19 cellular contexts compared by ENCODE assay signal in the genomic region with DNA sequence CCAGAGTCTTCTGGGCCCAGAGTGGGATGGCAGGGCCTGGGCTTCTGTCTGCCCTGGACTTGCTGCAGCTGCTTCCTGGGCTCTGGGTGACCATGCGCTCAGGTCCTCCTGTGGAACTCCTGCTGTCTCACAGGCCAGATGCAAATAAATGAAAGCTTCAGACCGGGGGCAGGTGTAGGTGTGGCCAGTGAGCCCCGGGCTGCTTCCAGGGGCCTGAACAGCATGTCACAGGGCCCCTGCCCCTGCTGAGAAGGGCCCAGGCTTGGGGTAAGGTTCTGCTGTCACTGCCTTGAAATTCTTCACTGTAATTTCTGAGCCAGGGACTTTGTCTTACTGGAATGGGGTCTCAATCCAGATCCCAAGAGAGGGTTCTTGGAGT. TPM values are rescaled to one million over a fixed set of nuclear protein-coding genes. Genes with fewer than 3 reads are reported as not detected.
DNase-seq lines count a peak whose midpoint lies in the region; ATAC-seq and TF ChIP-seq lines count a peak whose summit lies in the region.
"Had no signal": no experiment of that assay in that cellular context is flagged by ENCODE, and none has a peak within 500 bp of the region (broad histone marks: within the 10 kb centered on the region; RNA-seq: fewer than 3 reads in every experiment).

No MANE protein-coding gene starts in this region.

- no peak for TF ChIP-seq RAD21 in IMR-90 (IDR thresholded peaks at IDR 0.05; ENCODE audit: low read length)

- WGBS in IMR-90 (ENCODE audit: extremely low coverage in 2 of 2, insufficient read length in 1 of 2), 2 experiments = 0% methylated on average over 1 of the region's 3 CpGs; no CpG with 5 or more reads in 1 of the 2 experiments
- WGBS in endodermal cell (ENCODE audit: insufficient coverage in 1 of 2, insufficient read length in 1 of 2), 2 experiments = 46 to 51% methylated on average over 3 of the region's 3 CpGs
- WGBS in lower leg skin, 2 donors = 54 to 71% methylated on average over 3 of the region's 3 CpGs

- H3K9ac ChIP-seq in IMR-90 (ENCODE audit: low read depth, low read length) = no peak overlapping the region
- no peak overlapping the region for H3K9ac ChIP-seq in endodermal cell (ENCODE audit: extremely low read depth, low read length, poor library complexity, severe bottlenecking)

- peaks cover 6% of the 10 kb centered on the region for H3K9me1 ChIP-seq in IMR-90 (ENCODE audit: insufficient read depth, low read length)

- H3K79me1 ChIP-seq in IMR-90 (ENCODE audit: low read depth in 1 of 2, low read length in 2 of 2) = peaks cover 0 to 23% of the 10 kb centered on the region in 2 experiments; a peak in 3 of 4 replicates

- no peak for ATAC-seq in IMR-90 (ENCODE audit: low read depth)
- no peak for ATAC-seq in GM19463 (IDR thresholded peaks at IDR 0.05; ENCODE audit: unreplicated experiment)
- ATAC-seq in HG02571 (IDR thresholded peaks at IDR 0.05; ENCODE audit: unreplicated experiment) = no peak
- no peak for ATAC-seq in CD4-positive, alpha-beta T cell (ENCODE audit: poor library complexity)
- ATAC-seq: effector memory CD8-positive, alpha-beta T cell had no signal

- no peak overlapping the region for H2BK15ac ChIP-seq in IMR-90 (ENCODE audit: low read depth, low read length)

- H2BK120ac ChIP-seq in IMR-90 (ENCODE audit: low read depth, low read length) = no peak overlapping the region

- H3K4me1 ChIP-seq in CD8-positive, alpha-beta memory T cell (ENCODE audit: insufficient read depth, low read length) = peaks cover 18% of the 10 kb centered on the region
- H3K4me1 ChIP-seq in IMR-90 (ENCODE audit: control insufficient read depth, insufficient read depth, low read length) = peaks cover 3% of the 10 kb centered on the region
- peaks cover 15% of the 10 kb centered on the region for H3K4me1 ChIP-seq in endodermal cell (ENCODE audit: control insufficient read depth, insufficient read depth, low read length)
- H3K4me1 ChIP-seq: prostate gland had no signal

- H3K36me3 ChIP-seq in CD8-positive, alpha-beta memory T cell (ENCODE audit: insufficient read depth, low read length) = no peaks in the 10 kb centered on the region
- H3K36me3 ChIP-seq in IMR-90 (ENCODE audit: control insufficient read depth, insufficient read depth, low read length) (no peaks in the 10 kb centered on the region; the same call in 1 of the 2 replicates), endodermal cell (ENCODE audit: control insufficient read depth, insufficient read depth, low read length) (peaks cover 7% of the 10 kb centered on the region)
- H3K36me3 ChIP-seq: brain microvascular endothelial cell, prostate gland had no signal

- CTCF ChIA-PET in CD8-positive, alpha-beta memory T cell (lab: Charles Lee) = interaction anchor here (1.0 kb wide), 1 partner anchor 9 kb away, joined by 3 read pairs; no protein-coding TSS in a partner anchor
- CTCF ChIA-PET in IMR-90 (lab: Yijun Ruan, JAX) = no interaction called here
- CTCF ChIA-PET in CD4-positive, alpha-beta T cell (lab: Charles Lee) = no interaction called here

- H3K36me3 Mint-ChIP-seq in CD8-positive, alpha-beta memory T cell = peaks cover 0 to 4% (median 0%) of the 10 kb centered on the region in 3 donors
- peaks cover 7% of the 10 kb centered on the region for H3K36me3 Mint-ChIP-seq in endodermal cell (ENCODE audit: low read depth)
- peaks cover 7% of the 10 kb centered on the region for H3K36me3 Mint-ChIP-seq in neural crest cell (ENCODE audit: low read depth)
- H3K36me3 Mint-ChIP-seq in CD4-positive, alpha-beta T cell (ENCODE audit: low read depth) = peaks cover 17% of the 10 kb centered on the region
- H3K36me3 Mint-ChIP-seq: activated naive CD4-positive, alpha-beta T cell treated with anti-CD3 and anti-CD28 coated beads, Interleukin-2, amount 50 U/mL, for 24 hours had no signal

- no peak overlapping the region for H3K23ac ChIP-seq in IMR-90 (ENCODE audit: low read depth, low read length)

- TF ChIP-seq POLR2A in IMR-90 (IDR thresholded peaks at IDR 0.05; ENCODE audit: low read depth, low read length) = no peak
- no peak for TF ChIP-seq POLR2A in lower leg skin (IDR thresholded peaks at IDR 0.05)

- no peak overlapping the region for H3K56ac ChIP-seq in IMR-90 (ENCODE audit: extremely low read depth, insufficient read depth, low read length)

- intact Hi-C loops in IMR-90 (cut with micrococcal nuclease) (loop anchor here (2.0 kb wide), 1 partner anchor 25 kb away; no protein-coding TSS in a partner anchor), lower leg skin (cut with DNase I; ENCODE audit: low total_unique reads) (loop anchor here (10.0 kb wide), 1 partner anchor 793 kb away; no protein-coding TSS in a partner anchor)
- intact Hi-C loops in CD4-positive, alpha-beta T cell (cut with DNase I, micrococcal nuclease) = loop anchor here (2.0 to 5.0 kb wide), 4 partner anchors 47 to 1845 kb away; partner anchors contain the start of genes ERVH48-1 (in 1 of the 2), NDUFV3 (in 1 of the 2), SUMO3 (in 1 of the 2) and WDR4 (in 1 of the 2)

- H2AK5ac ChIP-seq in IMR-90 (ENCODE audit: low read depth, low read length) = no peak overlapping the region

- no peak overlapping the region for H3K14ac ChIP-seq in IMR-90 (replicated peaks; ENCODE audit: low read depth, low read length)

- H2AFZ ChIP-seq in IMR-90 (replicated peaks; ENCODE audit: low read length, poor library complexity) = peak overlapping the region; percentile 65

- in situ Hi-C loops in IMR-90 (cut with MboI; ENCODE audit: low sequenced_read_pairs) = no loop called here

- no peak overlapping the region for H4K8ac ChIP-seq in IMR-90 (ENCODE audit: low read depth in 2 of 2, low read length in 2 of 2)

- no TSS peak for BruUV-seq in IMR-90 (replicated peaks; lab: Mats Ljungman, UMichigan)

- peak overlapping the region in 1 of 8 donors; percentile 24 for H3K27ac Mint-ChIP-seq in CD8-positive, alpha-beta memory T cell
- H3K27ac Mint-ChIP-seq in endodermal cell (peak overlapping the region; percentile 92), neural crest cell (ENCODE audit: unreplicated experiment) (peak overlapping the region; percentile 62)
- H3K27ac Mint-ChIP-seq in CD4-positive, alpha-beta T cell = no peak overlapping the region
- H3K27ac Mint-ChIP-seq: activated naive CD4-positive, alpha-beta T cell treated with anti-CD3 and anti-CD28 coated beads, Interleukin-2, amount 50 U/mL, for 24 hours; effector memory CD8-positive, alpha-beta T cell had no signal

- H3K4me3 Mint-ChIP-seq in CD8-positive, alpha-beta memory T cell = peak overlapping the region in 2 of 7 donors; percentile 40 to 56
- H3K4me3 Mint-ChIP-seq in endodermal cell (no peak overlapping the region), neural crest cell (peak overlapping the region; percentile 38)
- H3K4me3 Mint-ChIP-seq in CD4-positive, alpha-beta T cell = no peak overlapping the region
- H3K4me3 Mint-ChIP-seq: activated naive CD4-positive, alpha-beta T cell treated with anti-CD3 and anti-CD28 coated beads, Interleukin-2, amount 50 U/mL, for 24 hours; effector memory CD8-positive, alpha-beta T cell had no signal

- no peak overlapping the region for H3K18ac ChIP-seq in IMR-90 (ENCODE audit: low read depth, low read length)

- TF ChIP-seq CTCF in IMR-90 (conservative IDR thresholded peaks at IDR 0.05; ENCODE audit: low read depth, low read length) (no peak), endodermal cell (conservative IDR thresholded peaks at IDR 0.05) (no peak), neural crest cell (conservative IDR thresholded peaks at IDR 0.05) (no peak), lower leg skin (IDR thresholded peaks at IDR 0.05) (no peak)
- no peak for TF ChIP-seq CTCF in CD4-positive, alpha-beta T cell (IDR thresholded peaks at IDR 0.05)

- H3K27me3 Mint-ChIP-seq in CD8-positive, alpha-beta memory T cell = no peaks in the 10 kb centered on the region
- H3K27me3 Mint-ChIP-seq in endodermal cell (ENCODE audit: insufficient read depth) (no peaks in the 10 kb centered on the region), neural crest cell (ENCODE audit: low read depth) (no peaks in the 10 kb centered on the region)
- H3K27me3 Mint-ChIP-seq in CD4-positive, alpha-beta T cell = no peaks in the 10 kb centered on the region
- H3K27me3 Mint-ChIP-seq: activated naive CD4-positive, alpha-beta T cell treated with anti-CD3 and anti-CD28 coated beads, Interleukin-2, amount 50 U/mL, for 24 hours; effector memory CD8-positive, alpha-beta T cell had no signal

- peak overlapping the region; percentile 68; the same call in 1 of the 2 replicates for H4K5ac ChIP-seq in IMR-90 (ENCODE audit: low read depth, low read length)

- H2BK5ac ChIP-seq in IMR-90 (ENCODE audit: low read depth, low read length, poor library complexity, severe bottlenecking) = no peak overlapping the region

- no peak overlapping the region for H3K4ac ChIP-seq in IMR-90 (ENCODE audit: low read depth, low read length)

- no peak overlapping the region for H3K4me3 ChIP-seq in CD8-positive, alpha-beta memory T cell (ENCODE audit: low read length)
- no peak overlapping the region for H3K4me3 ChIP-seq in IMR-90 (ENCODE audit: insufficient read depth, low read depth, low read length)
- no peak overlapping the region for H3K4me3 ChIP-seq in endodermal cell (ENCODE audit: low read length)
- no peak overlapping the region for H3K4me3 ChIP-seq in lower leg skin (ENCODE audit: low read depth, poor library complexity, severe bottlenecking)
- H3K4me3 ChIP-seq: prostate gland had no signal

- peaks cover 5% of the 10 kb centered on the region; the same call in 1 of the 2 replicates for H4K20me1 ChIP-seq in IMR-90 (ENCODE audit: insufficient read depth, low read length)

- H2BK20ac ChIP-seq in IMR-90 (ENCODE audit: low read depth, low read length) = no peak overlapping the region

- dilution Hi-C loops in IMR-90 (cut with HindIII; ENCODE audit: low sequenced_read_pairs, unreplicated experiment) = no loop called here

- H2AK9ac ChIP-seq in IMR-90 (replicated peaks; ENCODE audit: low read depth, low read length, poor library complexity) = no peak overlapping the region

- H3K9me3 ChIP-seq in CD8-positive, alpha-beta memory T cell (ENCODE audit: low read length) = no peaks in the 10 kb centered on the region
- peaks cover 1% of the 10 kb centered on the region; the same call in 1 of the 2 replicates for H3K9me3 ChIP-seq in IMR-90 (ENCODE audit: control insufficient read depth, insufficient read depth, low read length)
- H3K9me3 ChIP-seq in endodermal cell (ENCODE audit: control insufficient read depth, low read length) = peaks cover 8% of the 10 kb centered on the region
- no peaks in the 10 kb centered on the region for H3K9me3 ChIP-seq in CD4-positive, alpha-beta T cell (ENCODE audit: control insufficient read depth, low read length)
- H3K9me3 ChIP-seq: prostate gland had no signal

- peak overlapping the region; percentile 80 for H3K27ac ChIP-seq in CD8-positive, alpha-beta memory T cell (ENCODE audit: low read depth, low read length)
- H3K27ac ChIP-seq in IMR-90 (ENCODE audit: insufficient read depth, low read length) = no peak overlapping the region
- H3K27ac ChIP-seq in endodermal cell (ENCODE audit: low read depth, low read length) = peak overlapping the region; percentile 30
- no peak overlapping the region for H3K27ac ChIP-seq in CD4-positive, alpha-beta T cell (ENCODE audit: low read depth, low read length)
- H3K27ac ChIP-seq: brain microvascular endothelial cell, prostate gland had no signal

- no peak overlapping the region for H4K91ac ChIP-seq in IMR-90 (ENCODE audit: insufficient read depth, low read depth, low read length)

- no peaks in the 10 kb centered on the region for H3K9me3 Mint-ChIP-seq in CD8-positive, alpha-beta memory T cell
- no peaks in the 10 kb centered on the region for H3K9me3 Mint-ChIP-seq in endodermal cell
- H3K9me3 Mint-ChIP-seq in neural crest cell = no peaks in the 10 kb centered on the region
- no peaks in the 10 kb centered on the region for H3K9me3 Mint-ChIP-seq in CD4-positive, alpha-beta T cell
- H3K9me3 Mint-ChIP-seq: activated naive CD4-positive, alpha-beta T cell treated with anti-CD3 and anti-CD28 coated beads, Interleukin-2, amount 50 U/mL, for 24 hours; effector memory CD8-positive, alpha-beta T cell had no signal

- no peak overlapping the region for H3K4me2 ChIP-seq in IMR-90 (ENCODE audit: low read depth, low read length)

- DNase-seq in CD8-positive, alpha-beta memory T cell = no peak
- DNase-seq in IMR-90 (no peak), endodermal cell (peak; percentile 84), neural crest cell (ENCODE audit: low read depth, low spot score) (no peak), lower leg skin (ENCODE audit: low spot score in 2 of 2) (no peak)
- DNase-seq in CD4-positive, alpha-beta T cell = no peak
- DNase-seq: brain microvascular endothelial cell; COR-L47; effector memory CD8-positive, alpha-beta T cell; midbrain; NCI-H2171 treated with DMSO at 0.1 percent for 48 hours; NK-92 treated with Interleukin-12 subunit alpha and Interleukin-12 subunit beta, amount 100 ng/mL, for 24 hours; Right ventricle myocardium superior; substantia nigra had no signal

- H3K4me1 Mint-ChIP-seq in CD8-positive, alpha-beta memory T cell = peaks cover 13 to 22% (median 15%) of the 10 kb centered on the region in 3 donors
- H3K4me1 Mint-ChIP-seq in endodermal cell (peaks cover 44% of the 10 kb centered on the region), neural crest cell (peaks cover 13% of the 10 kb centered on the region)
- peaks cover 23% of the 10 kb centered on the region for H3K4me1 Mint-ChIP-seq in CD4-positive, alpha-beta T cell (ENCODE audit: low read depth)

- no peaks in the 10 kb centered on the region for H3K27me3 ChIP-seq in CD8-positive, alpha-beta memory T cell (ENCODE audit: insufficient read depth, low read length, poor library complexity, severe bottlenecking)
- H3K27me3 ChIP-seq in IMR-90 (ENCODE audit: control insufficient read depth, insufficient read depth, low read length) (no peaks in the 10 kb centered on the region), endodermal cell (ENCODE audit: control insufficient read depth, insufficient read depth, low read length, poor library complexity, severe bottlenecking) (no peaks in the 10 kb centered on the region)
- H3K27me3 ChIP-seq in CD4-positive, alpha-beta T cell (ENCODE audit: control insufficient read depth, insufficient read depth, low read length) = no peaks in the 10 kb centered on the region
- H3K27me3 ChIP-seq: brain microvascular endothelial cell had no signal

- POLR2A ChIA-PET in CD8-positive, alpha-beta memory T cell (lab: Charles Lee) = no interaction called here
- POLR2A ChIA-PET in IMR-90 (lab: Charles Lee; ENCODE audit: unreplicated experiment) = no interaction called here
- POLR2A ChIA-PET in CD4-positive, alpha-beta T cell (lab: Charles Lee) = no interaction called here

RNA-seq across cellular contexts. Expression of gene PKNOX1, which starts 2.5 kb away (rescaled TPM):
- total RNA-seq in CD8-positive, alpha-beta memory T cell = 10 to 100 TPM; 22.8 to 22.9 TPM
- 18.6 TPM for polyA plus RNA-seq in CD8-positive, alpha-beta memory T cell
- total RNA-seq in IMR-90 (2012; rRNA removed) (35.0 and 48.3 TPM in 2 replicates), endodermal cell (10 to 100 TPM; 25.9 to 29.9 TPM), neural crest cell (13.6 and 19.3 TPM in 2 replicates), lower leg skin (10 to 100 TPM in 2 of 4 donors, 1 to 10 TPM in 2; 4.9 to 13.8 (median 8.8) TPM)
- polyA plus RNA-seq in IMR-90 (2012; rRNA removed) = 51.5 and 61.0 TPM in 2 replicates
- polyA plus RNA-seq in IMR-90 (2012; cell fraction: cytosol; rRNA removed) = 12.0 and 47.8 TPM in 2 replicates
- 46.2 and 70.3 TPM in 2 replicates for polyA plus RNA-seq in IMR-90 (2012; cell fraction: nucleus; rRNA removed; ENCODE audit: low replicate concordance)
- 18.6 TPM for polyA plus RNA-seq in endodermal cell (2013, experiment 1 of 2)
- polyA plus RNA-seq in endodermal cell (2013, experiment 2 of 2) = 17.6 TPM
- 10 to 100 TPM; 10.3 TPM for total RNA-seq in CD4-positive, alpha-beta T cell

RNA-seq across cellular contexts. Expression of gene ERVH48-1, which starts 46.5 kb away (rescaled TPM):
- total RNA-seq in CD8-positive, alpha-beta memory T cell = not detected
- not detected for polyA plus RNA-seq in CD8-positive, alpha-beta memory T cell
- total RNA-seq in IMR-90 (2012; rRNA removed) = under 0.01 TPM in 1 of 2 replicates, not detected in the other
- polyA plus RNA-seq in IMR-90 (2012; rRNA removed) = not detected in 2 replicates
- polyA plus RNA-seq in IMR-90 (2012; cell fraction: cytosol; rRNA removed) = not detected in 2 replicates
- 0.06 TPM in 1 of 2 replicates, not detected in the other for polyA plus RNA-seq in IMR-90 (2012; cell fraction: nucleus; rRNA removed; ENCODE audit: low replicate concordance)
- 100 to 1,000 TPM in 1 of 2 donors, 10 to 100 TPM in 1; 34.0 to 186 TPM for total RNA-seq in endodermal cell
- polyA plus RNA-seq in endodermal cell (2013, experiment 1 of 2) = 15.1 TPM
- polyA plus RNA-seq in endodermal cell (2013, experiment 2 of 2) = 15.2 TPM
- total RNA-seq in neural crest cell = not detected in 2 replicates
- total RNA-seq in lower leg skin = not detected
- 1 to 10 TPM; 1.1 to 1.4 TPM for total RNA-seq in CD4-positive, alpha-beta T cell
- total RNA-seq: Right ventricle myocardium superior had no signal
- polyA plus RNA-seq: AG04450 had no signal

Comparison
In these comparisons a context has a peak if more than half of its experiments do, and no peak if none do; other contexts are left out.
1. H3K27ac ChIP-seq: peak in CD8-positive, alpha-beta memory T cell (single experiment) and endodermal cell (single experiment); none in IMR-90 (single experiment) and CD4-positive, alpha-beta T cell (single experiment).
2. RNA of gene ERVH48-1, which starts 46.5 kb away (total RNA-seq): 34.0 to 186 TPM in endodermal cell; 1.1 to 1.4 TPM in CD4-positive, alpha-beta T cell, not detected in CD8-positive, alpha-beta memory T cell, under 0.01 TPM in IMR-90, not detected in neural crest cell and not detected in lower leg skin; every median in the first group is over 10 times any median in the second.